In the genomic region with DNA sequence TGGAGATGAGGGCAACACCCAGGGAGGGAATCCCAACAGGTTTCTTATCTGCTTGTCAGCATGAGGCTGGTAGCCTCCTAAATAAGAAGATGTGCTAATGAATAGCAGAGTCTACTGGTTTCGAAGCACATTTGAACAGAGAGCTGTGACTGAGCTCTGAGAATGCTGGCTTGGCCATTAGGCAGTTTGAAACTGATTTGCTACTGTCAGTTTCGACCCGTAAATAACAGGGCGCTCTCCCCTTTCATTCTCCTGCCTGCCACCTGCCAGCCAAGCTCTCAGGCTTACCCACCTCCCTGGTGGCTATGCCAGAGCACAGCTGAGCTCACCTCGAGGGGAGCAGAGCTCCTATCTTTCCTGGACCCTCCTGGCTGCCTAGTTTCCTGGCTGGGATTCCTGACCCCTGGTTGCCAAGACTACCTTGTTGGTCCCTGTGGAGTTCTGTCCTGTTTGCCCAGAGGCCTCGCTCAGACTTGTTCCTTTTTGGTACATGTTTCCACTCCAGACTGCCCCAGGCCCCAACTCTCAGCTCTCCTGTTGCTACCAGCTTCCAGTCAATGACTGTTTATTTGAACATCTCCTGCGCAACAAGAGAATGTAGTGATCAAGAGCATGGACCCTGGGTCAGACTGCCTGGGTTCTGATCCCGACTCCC, we compare ENCODE assay signal across 1 cellular context.
TF ChIP-seq lines count a peak whose summit lies in the region.

No MANE protein-coding gene starts in this region.

TF ChIP-seq in GM23338, 12 proteins besides CTCF, POLR2A, EP300 and RAD21 (continued from another document):
- TF ChIP-seq, protein P1, sequence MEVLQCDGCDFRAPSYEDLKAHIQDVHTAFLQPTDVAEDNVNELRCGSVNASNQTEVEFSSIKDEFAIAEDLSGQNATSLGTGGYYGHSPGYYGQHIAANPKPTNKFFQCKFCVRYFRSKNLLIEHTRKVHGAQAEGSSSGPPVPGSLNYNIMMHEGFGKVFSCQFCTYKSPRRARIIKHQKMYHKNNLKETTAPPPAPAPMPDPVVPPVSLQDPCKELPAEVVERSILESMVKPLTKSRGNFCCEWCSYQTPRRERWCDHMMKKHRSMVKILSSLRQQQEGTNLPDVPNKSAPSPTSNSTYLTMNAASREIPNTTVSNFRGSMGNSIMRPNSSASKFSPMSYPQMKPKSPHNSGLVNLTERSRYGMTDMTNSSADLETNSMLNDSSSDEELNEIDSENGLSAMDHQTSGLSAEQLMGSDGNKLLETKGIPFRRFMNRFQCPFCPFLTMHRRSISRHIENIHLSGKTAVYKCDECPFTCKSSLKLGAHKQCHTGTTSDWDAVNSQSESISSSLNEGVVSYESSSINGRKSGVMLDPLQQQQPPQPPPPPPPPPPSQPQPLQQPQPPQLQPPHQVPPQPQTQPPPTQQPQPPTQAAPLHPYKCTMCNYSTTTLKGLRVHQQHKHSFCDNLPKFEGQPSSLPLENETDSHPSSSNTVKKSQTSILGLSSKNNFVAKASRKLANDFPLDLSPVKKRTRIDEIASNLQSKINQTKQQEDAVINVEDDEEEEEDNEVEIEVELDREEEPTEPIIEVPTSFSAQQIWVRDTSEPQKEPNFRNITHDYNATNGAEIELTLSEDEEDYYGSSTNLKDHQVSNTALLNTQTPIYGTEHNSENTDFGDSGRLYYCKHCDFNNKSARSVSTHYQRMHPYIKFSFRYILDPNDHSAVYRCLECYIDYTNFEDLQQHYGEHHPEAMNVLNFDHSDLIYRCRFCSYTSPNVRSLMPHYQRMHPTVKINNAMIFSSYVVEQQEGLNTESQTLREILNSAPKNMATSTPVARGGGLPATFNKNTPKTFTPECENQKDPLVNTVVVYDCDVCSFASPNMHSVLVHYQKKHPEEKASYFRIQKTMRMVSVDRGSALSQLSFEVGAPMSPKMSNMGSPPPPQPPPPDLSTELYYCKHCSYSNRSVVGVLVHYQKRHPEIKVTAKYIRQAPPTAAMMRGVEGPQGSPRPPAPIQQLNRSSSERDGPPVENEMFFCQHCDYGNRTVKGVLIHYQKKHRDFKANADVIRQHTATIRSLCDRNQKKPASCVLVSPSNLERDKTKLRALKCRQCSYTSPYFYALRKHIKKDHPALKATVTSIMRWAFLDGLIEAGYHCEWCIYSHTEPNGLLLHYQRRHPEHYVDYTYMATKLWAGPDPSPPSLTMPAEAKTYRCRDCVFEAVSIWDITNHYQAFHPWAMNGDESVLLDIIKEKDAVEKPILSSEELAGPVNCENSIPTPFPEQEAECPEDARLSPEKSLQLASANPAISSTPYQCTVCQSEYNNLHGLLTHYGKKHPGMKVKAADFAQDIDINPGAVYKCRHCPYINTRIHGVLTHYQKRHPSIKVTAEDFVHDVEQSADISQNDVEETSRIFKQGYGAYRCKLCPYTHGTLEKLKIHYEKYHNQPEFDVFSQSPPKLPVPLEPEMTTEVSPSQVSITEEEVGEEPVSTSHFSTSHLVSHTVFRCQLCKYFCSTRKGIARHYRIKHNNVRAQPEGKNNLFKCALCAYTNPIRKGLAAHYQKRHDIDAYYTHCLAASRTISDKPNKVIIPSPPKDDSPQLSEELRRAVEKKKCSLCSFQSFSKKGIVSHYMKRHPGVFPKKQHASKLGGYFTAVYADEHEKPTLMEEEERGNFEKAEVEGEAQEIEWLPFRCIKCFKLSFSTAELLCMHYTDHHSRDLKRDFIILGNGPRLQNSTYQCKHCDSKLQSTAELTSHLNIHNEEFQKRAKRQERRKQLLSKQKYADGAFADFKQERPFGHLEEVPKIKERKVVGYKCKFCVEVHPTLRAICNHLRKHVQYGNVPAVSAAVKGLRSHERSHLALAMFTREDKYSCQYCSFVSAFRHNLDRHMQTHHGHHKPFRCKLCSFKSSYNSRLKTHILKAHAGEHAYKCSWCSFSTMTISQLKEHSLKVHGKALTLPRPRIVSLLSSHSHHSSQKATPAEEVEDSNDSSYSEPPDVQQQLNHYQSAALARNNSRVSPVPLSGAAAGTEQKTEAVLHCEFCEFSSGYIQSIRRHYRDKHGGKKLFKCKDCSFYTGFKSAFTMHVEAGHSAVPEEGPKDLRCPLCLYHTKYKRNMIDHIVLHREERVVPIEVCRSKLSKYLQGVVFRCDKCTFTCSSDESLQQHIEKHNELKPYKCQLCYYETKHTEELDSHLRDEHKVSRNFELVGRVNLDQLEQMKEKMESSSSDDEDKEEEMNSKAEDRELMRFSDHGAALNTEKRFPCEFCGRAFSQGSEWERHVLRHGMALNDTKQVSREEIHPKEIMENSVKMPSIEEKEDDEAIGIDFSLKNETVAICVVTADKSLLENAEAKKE (CRISPR knock-in tag; IDR thresholded peaks at IDR 0.05) = no peak
- no peak for TF ChIP-seq ZNF114 (CRISPR knock-in tag; IDR thresholded peaks at IDR 0.05)
- no peak for TF ChIP-seq EZH2 (IDR thresholded peaks at IDR 0.05; ENCODE audit: low read depth, unreplicated experiment)
- TF ChIP-seq STAT1 (IDR thresholded peaks at IDR 0.05; ENCODE audit: unreplicated experiment) = no peak
- TF ChIP-seq ETS1 (IDR thresholded peaks at IDR 0.05) = no peak
- TF ChIP-seq ZNF331 (CRISPR knock-in tag; IDR thresholded peaks at IDR 0.05; ENCODE audit: low read depth) = no peak
- no peak for TF ChIP-seq JUNB (IDR thresholded peaks at IDR 0.05; ENCODE audit: unreplicated experiment)
- no peak for TF ChIP-seq CREB1 (CRISPR knock-in tag; IDR thresholded peaks at IDR 0.05; ENCODE audit: low read depth)
- TF ChIP-seq POLR2AphosphoS5 (IDR thresholded peaks at IDR 0.05; ENCODE audit: low read depth) = no peak
